In genomic region chrX:119614776-119615175, GRCh38 we compare ENCODE assay signal across 18 cellular contexts. TPM values are rescaled to one million over a fixed set of nuclear protein-coding genes. Genes with fewer than 3 reads are reported as not detected.
A peak's percentile ranks its signal among the peaks of the same experiment; 100 is the strongest.
DNase-seq lines count a peak whose midpoint lies in the region; ATAC-seq, FAIRE-seq and TF ChIP-seq lines count a peak whose summit lies in the region.
"Had no signal": no experiment of that assay in that cellular context is flagged by ENCODE, and none has a peak within 500 bp of the region (broad histone marks: within the 10 kb centered on the region; RNA-seq: fewer than 3 reads in every experiment).

No MANE protein-coding gene starts in this region.

- H3K4me3 Mint-ChIP-seq in T-helper 17 cell = no peak overlapping the region
- H3K4me3 Mint-ChIP-seq in GM23338 = no peak overlapping the region
- H3K4me3 Mint-ChIP-seq: CD14-positive monocyte; CD8-positive, alpha-beta T cell; HFFc6 had no signal

- peaks cover 3% of the 10 kb centered on the region for H3K36me3 Mint-ChIP-seq in T-helper 17 cell (ENCODE audit: low read depth)
- no peaks in the 10 kb centered on the region for H3K36me3 Mint-ChIP-seq in GM23338 (ENCODE audit: low read depth)

- H3K9me3 Mint-ChIP-seq in GM23338 = no peaks in the 10 kb centered on the region
- H3K9me3 Mint-ChIP-seq: CD14-positive monocyte; CD8-positive, alpha-beta T cell; HFFc6 had no signal

- H3K9ac ChIP-seq in HepG2 (ENCODE audit: insufficient read depth, low read depth, low read length) = no peak overlapping the region
- H3K9ac ChIP-seq in DND-41 (ENCODE audit: low read depth, low read length) = no peak overlapping the region
- H3K9ac ChIP-seq: BLaER1 had no signal

- H3F3A ChIP-seq in GM23338 (replicated peaks; ENCODE audit: low read depth) = no peaks in the 10 kb centered on the region

- H3K27ac Mint-ChIP-seq in T-helper 17 cell = peak overlapping the region; percentile 21
- H3K27ac Mint-ChIP-seq in GM23338 = no peak overlapping the region
- H3K27ac Mint-ChIP-seq: CD8-positive, alpha-beta T cell; HFFc6 had no signal

- no peak for TF ChIP-seq RAD21 in HepG2 (CRISPR knock-in tag; IDR thresholded peaks at IDR 0.05)

- H3K27me3 ChIP-seq in HepG2 (ENCODE audit: control insufficient read depth in 1 of 2, insufficient read depth in 2 of 2, low read length in 2 of 2) (no peaks in the 10 kb centered on the region), right lobe of liver (no peaks in the 10 kb centered on the region), DND-41 (ENCODE audit: insufficient read depth, low read length, poor library complexity) (no peaks in the 10 kb centered on the region), GM23338 (ENCODE audit: insufficient read depth) (no peaks in the 10 kb centered on the region)
- H3K27me3 ChIP-seq: BLaER1 had no signal

- TF ChIP-seq CTCF in HepG2 (CRISPR knock-in tag; IDR thresholded peaks at IDR 0.05) (no peak), right lobe of liver (IDR thresholded peaks at IDR 0.05) (no peak), DND-41 (IDR thresholded peaks at IDR 0.05; ENCODE audit: borderline replicate concordance, extremely low read depth, low read length, poor library complexity, severe bottlenecking) (no peak), GM23338 (conservative IDR thresholded peaks at IDR 0.05; ENCODE audit: low read depth in 2 of 2) (no peak)

- intact Hi-C loops in HepG2 (cut with micrococcal nuclease; ENCODE audit: unreplicated experiment) (no loop called here), right lobe of liver (cut with DNase I) (no loop called here)

- no peak overlapping the region for H2AFZ ChIP-seq in HepG2 (ENCODE audit: low read length)
- no peak overlapping the region for H2AFZ ChIP-seq in DND-41 (ENCODE audit: low read depth, low read length)
- H2AFZ ChIP-seq in GM23338 = no peak overlapping the region

- ATAC-seq in HepG2 = no peak
- ATAC-seq in right lobe of liver = no peak
- peak; percentile 36; the same call in 2 of the 3 replicates for ATAC-seq in DND-41 (ENCODE audit: insufficient read depth, low read depth)
- ATAC-seq in T-helper 17 cell = no peak
- ATAC-seq in GM23338 = no peak
- no peak for ATAC-seq in HG02840 (IDR thresholded peaks at IDR 0.05; ENCODE audit: low FRiP score, unreplicated experiment)
- ATAC-seq: CD8-positive, alpha-beta T cell; HCT116 had no signal

- H3K27ac ChIP-seq in HepG2 (ENCODE audit: extremely low read length, insufficient read depth, low read length) (no peak overlapping the region), right lobe of liver (no peak overlapping the region), DND-41 (ENCODE audit: low read length) (no peak overlapping the region), GM23338 (ENCODE audit: low read depth) (no peak overlapping the region)
- H3K27ac ChIP-seq: BLaER1 had no signal

- TF ChIP-seq POLR2A in HepG2 (IDR thresholded peaks at IDR 0.05; ENCODE audit: insufficient read depth in 1 of 2, low read depth in 2 of 2, low read length in 2 of 2) = no peak
- TF ChIP-seq POLR2A in right lobe of liver (IDR thresholded peaks at IDR 0.05) = no peak

- H3K9me3 ChIP-seq in HepG2 (ENCODE audit: low read length) (no peaks in the 10 kb centered on the region), right lobe of liver (no peaks in the 10 kb centered on the region), DND-41 (ENCODE audit: insufficient read depth, low read length, severe bottlenecking) (no peaks in the 10 kb centered on the region), T-helper 17 cell (ENCODE audit: control insufficient read depth, low read length, poor library complexity, severe bottlenecking) (no peaks in the 10 kb centered on the region)
- H3K9me3 ChIP-seq: BLaER1 had no signal

- 65% methylated on average over 12 of the region's 13 CpGs for WGBS in HepG2 (ENCODE audit: low lambda C conversion rate)
- WGBS in right lobe of liver (ENCODE audit: insufficient coverage, low coverage, low lambda C conversion rate, missing lambda C conversion rate) = 78% methylated on average over 13 of the region's 13 CpGs

- H3K4me1 ChIP-seq in HepG2 (ENCODE audit: insufficient read depth, low read length) = no peaks in the 10 kb centered on the region
- no peaks in the 10 kb centered on the region for H3K4me1 ChIP-seq in right lobe of liver
- 0 out of 2 replicates have a peak, but pooled peaks cover 3% of the 10 kb centered on the region for H3K4me1 ChIP-seq in DND-41 (ENCODE audit: insufficient read depth, low read length)
- peaks cover 27% of the 10 kb centered on the region for H3K4me1 ChIP-seq in GM23338 (ENCODE audit: insufficient read depth)

- no peak for FAIRE-seq in HepG2 (lab: Jason Lieb, UNC)

- CTCF ChIA-PET in HepG2 (lab: Yijun Ruan, JAX; ENCODE audit: low intra/inter-chr PET ratio, low total read pairs) = no interaction called here

- POLR2A ChIA-PET in HepG2 (lab: Yijun Ruan, JAX) = no interaction called here

- no TSS peak for BruUV-seq in HepG2 (replicated peaks; lab: Mats Ljungman, UMichigan)

- no peaks in the 10 kb centered on the region for H4K20me1 ChIP-seq in HepG2 (ENCODE audit: insufficient read depth, low read length)
- no peaks in the 10 kb centered on the region for H4K20me1 ChIP-seq in DND-41 (ENCODE audit: insufficient read depth, low read length)
- no peaks in the 10 kb centered on the region for H4K20me1 ChIP-seq in GM23338 (replicated peaks; ENCODE audit: insufficient read depth)

- H3K27me3 Mint-ChIP-seq in T-helper 17 cell (no peaks in the 10 kb centered on the region), GM23338 (ENCODE audit: insufficient read depth, low read depth, poor library complexity) (peaks cover 2% of the 10 kb centered on the region)

- H3K36me3 ChIP-seq in HepG2 (replicated peaks in 1 of 2; ENCODE audit: control insufficient read depth in 1 of 2, insufficient read depth in 2 of 2, low read length in 2 of 2) (no peaks in the 10 kb centered on the region), right lobe of liver (no peaks in the 10 kb centered on the region), DND-41 (ENCODE audit: insufficient read depth, low read length) (peaks cover 12% of the 10 kb centered on the region; the same call in 1 of the 2 replicates), GM23338 (ENCODE audit: insufficient read depth) (no peaks in the 10 kb centered on the region)
- H3K36me3 ChIP-seq: BLaER1 had no signal

- no peak overlapping the region for H3K4me3 ChIP-seq in HepG2 (replicated peaks in 1 of 3; ENCODE audit: insufficient read depth in 1 of 3, low read depth in 2 of 3, low read length in 3 of 3)
- no peak overlapping the region for H3K4me3 ChIP-seq in right lobe of liver
- no peak overlapping the region for H3K4me3 ChIP-seq in DND-41 (ENCODE audit: low read depth in 1 of 2, low read length in 2 of 2)
- no peak overlapping the region for H3K4me3 ChIP-seq in GM23338
- H3K4me3 ChIP-seq: BLaER1 had no signal

- DNase-seq in HepG2 (ENCODE audit: low spot score) (no peak), right lobe of liver (no peak), DND-41 (no peak), T-helper 17 cell (no peak), GM23338 (ENCODE audit: low spot score) (no peak), GDM1 (lab: John Stamatoyannopoulos, UW) (no peak)
- DNase-seq: 8988T; Calu3; CD8-positive, alpha-beta T cell; DMS79 treated with DMSO at 0.1 percent for 48 hours; EL; GOT3; H7; HFFc6 had no signal

- no peaks in the 10 kb centered on the region for H3K9me2 ChIP-seq in GM23338 (ENCODE audit: insufficient read depth)

- in situ Hi-C loops in HepG2 (cut with HindIII; ENCODE audit: extremely low pct_ligation_motif_present, low pct_unique_long_range_greater_than_20kb) = no loop called here

- TF ChIP-seq EP300 in HepG2 (IDR thresholded peaks at IDR 0.05; ENCODE audit: low read depth in 2 of 2, low read length in 2 of 2) (no peak), HepG2 (CRISPR knock-in tag; IDR thresholded peaks at IDR 0.05; ENCODE audit: borderline replicate concordance) (no peak)

- H3K4me2 ChIP-seq in HepG2 (ENCODE audit: low read depth, low read length) = no peak overlapping the region
- no peak overlapping the region for H3K4me2 ChIP-seq in DND-41 (ENCODE audit: insufficient read depth, low read length)
- H3K4me2 ChIP-seq in GM23338 = no peak overlapping the region
- H3K4me2 ChIP-seq: BLaER1 had no signal

- no peaks in the 10 kb centered on the region for H3K79me2 ChIP-seq in HepG2 (ENCODE audit: insufficient read depth, low read length)
- no peaks in the 10 kb centered on the region for H3K79me2 ChIP-seq in DND-41 (ENCODE audit: insufficient read depth, low read length)
- H3K79me2 ChIP-seq in GM23338 (replicated peaks; ENCODE audit: insufficient read depth) = no peaks in the 10 kb centered on the region

- H3K4me1 Mint-ChIP-seq in T-helper 17 cell (peaks cover 10% of the 10 kb centered on the region), GM23338 (peaks cover 37% of the 10 kb centered on the region)

RNA-seq across cellular contexts. Expression of gene NKRF, which starts 8.6 kb away (rescaled TPM):
- total RNA-seq in HepG2 (2016; rRNA removed; fragmentation: Illumina TruSeq; extraction: Trizol) (6.0 and 12.2 TPM in 2 replicates), right lobe of liver (1 to 10 TPM; 3.0 to 4.4 (median 4.0) TPM), T-helper 17 cell (10 to 100 TPM in 1 of 2 donors, 1 to 10 TPM in 1; 9.9 to 10.8 TPM)
- total RNA-seq in HepG2 (2016; cell fraction: cytosol; rRNA removed; fragmentation: Illumina TruSeq; extraction: Trizol; ENCODE audit: low read depth) = 0.51 and 0.79 TPM in 2 replicates
- 6.2 and 11.8 TPM in 2 replicates for total RNA-seq in HepG2 (2016; cell fraction: insoluble cytoplasmic fraction; rRNA removed; fragmentation: Illumina TruSeq; extraction: Trizol)
- 3.2 and 3.5 TPM in 2 replicates for total RNA-seq in HepG2 (2016; cell fraction: membrane; rRNA removed; fragmentation: Illumina TruSeq; extraction: Trizol)
- total RNA-seq in HepG2 (2016; cell fraction: nucleus; rRNA removed; fragmentation: Illumina TruSeq; extraction: Trizol) = 7.9 and 9.5 TPM in 2 replicates
- polyA plus RNA-seq in HepG2 (2011; rRNA removed) (2.9 and 3.3 TPM in 2 replicates), GM23338 (2016; fragmentation: Nextera tagmentation; extraction: Ambion mirVana) (6.3 and 6.8 TPM in 2 replicates)
- polyA plus RNA-seq in HepG2 (2011; cell fraction: cytosol; rRNA removed) = 1.7 and 2.7 TPM in 2 replicates
- 3.1 and 3.2 TPM in 2 replicates for polyA plus RNA-seq in HepG2 (2011; cell fraction: nucleus; rRNA removed)
- 6.7 and 8.1 TPM in 2 replicates for polyA plus RNA-seq in HepG2 (2012)
- 0.48 and 0.50 TPM in 2 replicates for polyA plus RNA-seq in HepG2 (2016; cell fraction: cytosol; fragmentation: Illumina TruSeq; extraction: Trizol; ENCODE audit: low read depth)
- polyA plus RNA-seq in HepG2 (2016; cell fraction: insoluble cytoplasmic fraction; fragmentation: Illumina TruSeq; extraction: Trizol; ENCODE audit: low read depth) = 10.8 and 11.1 TPM in 2 replicates
- polyA plus RNA-seq in HepG2 (2016; cell fraction: membrane; fragmentation: Illumina TruSeq; extraction: Trizol; ENCODE audit: low read depth) = 1.5 and 2.1 TPM in 2 replicates
- 10.9 and 13.0 TPM in 2 replicates for polyA plus RNA-seq in HepG2 (2016; cell fraction: nucleus; fragmentation: Illumina TruSeq; extraction: Trizol; ENCODE audit: insufficient read depth, low read depth)
- polyA minus RNA-seq in HepG2 (2011; rRNA and poly(A)+ RNA removed; ENCODE audit: low replicate concordance) = 3.8 and 8.4 TPM in 2 replicates
- polyA minus RNA-seq in HepG2 (2011; cell fraction: cytosol; rRNA and poly(A)+ RNA removed) = 5.5 and 6.5 TPM in 2 replicates
- polyA minus RNA-seq in HepG2 (2011; cell fraction: nucleus; rRNA and poly(A)+ RNA removed) = 7.2 and 9.7 TPM in 2 replicates
- total RNA-seq in GM23338 (2014; rRNA removed; shearing (Covaris generic)) = 10.9 and 11.6 TPM in 2 replicates

RNA-seq across cellular contexts. Expression of gene UBE2A, which starts 40.4 kb away (rescaled TPM):
- total RNA-seq in HepG2 (2016; rRNA removed; fragmentation: Illumina TruSeq; extraction: Trizol) (17.0 and 22.0 TPM in 2 replicates), right lobe of liver (10 to 100 TPM; 11.9 to 20.4 (median 16.2) TPM), T-helper 17 cell (10 to 100 TPM; 75.3 to 87.2 TPM)
- total RNA-seq in HepG2 (2016; cell fraction: cytosol; rRNA removed; fragmentation: Illumina TruSeq; extraction: Trizol; ENCODE audit: low read depth) = 4.3 and 5.1 TPM in 2 replicates
- total RNA-seq in HepG2 (2016; cell fraction: insoluble cytoplasmic fraction; rRNA removed; fragmentation: Illumina TruSeq; extraction: Trizol) = 21.6 and 22.4 TPM in 2 replicates
- 15.3 and 15.9 TPM in 2 replicates for total RNA-seq in HepG2 (2016; cell fraction: membrane; rRNA removed; fragmentation: Illumina TruSeq; extraction: Trizol)
- 24.1 and 26.3 TPM in 2 replicates for total RNA-seq in HepG2 (2016; cell fraction: nucleus; rRNA removed; fragmentation: Illumina TruSeq; extraction: Trizol)
- polyA plus RNA-seq in HepG2 (2011; rRNA removed) (24.8 and 30.5 TPM in 2 replicates), GM23338 (2016; fragmentation: Nextera tagmentation; extraction: Ambion mirVana) (75.9 and 77.8 TPM in 2 replicates)
- 15.2 and 16.7 TPM in 2 replicates for polyA plus RNA-seq in HepG2 (2011; cell fraction: cytosol; rRNA removed)
- 24.2 and 31.0 TPM in 2 replicates for polyA plus RNA-seq in HepG2 (2011; cell fraction: nucleus; rRNA removed)
- polyA plus RNA-seq in HepG2 (2012) = 23.5 and 26.3 TPM in 2 replicates
- polyA plus RNA-seq in HepG2 (2016; cell fraction: cytosol; fragmentation: Illumina TruSeq; extraction: Trizol; ENCODE audit: low read depth) = 6.0 and 9.4 TPM in 2 replicates
- polyA plus RNA-seq in HepG2 (2016; cell fraction: insoluble cytoplasmic fraction; fragmentation: Illumina TruSeq; extraction: Trizol; ENCODE audit: low read depth) = 43.0 and 43.9 TPM in 2 replicates
- polyA plus RNA-seq in HepG2 (2016; cell fraction: membrane; fragmentation: Illumina TruSeq; extraction: Trizol; ENCODE audit: low read depth) = 13.2 and 16.4 TPM in 2 replicates
- polyA plus RNA-seq in HepG2 (2016; cell fraction: nucleus; fragmentation: Illumina TruSeq; extraction: Trizol; ENCODE audit: insufficient read depth, low read depth) = 51.7 and 52.4 TPM in 2 replicates
- 5.4 and 23.0 TPM in 2 replicates for polyA minus RNA-seq in HepG2 (2011; rRNA and poly(A)+ RNA removed; ENCODE audit: low replicate concordance)
- polyA minus RNA-seq in HepG2 (2011; cell fraction: cytosol; rRNA and poly(A)+ RNA removed) = 14.6 and 15.2 TPM in 2 replicates
- polyA minus RNA-seq in HepG2 (2011; cell fraction: nucleus; rRNA and poly(A)+ RNA removed) = 29.0 and 32.7 TPM in 2 replicates
- 38.6 and 41.4 TPM in 2 replicates for total RNA-seq in GM23338 (2014; rRNA removed; shearing (Covaris generic))

RNA-seq across cellular contexts. Expression of gene STEEP1, which starts 49.6 kb away (rescaled TPM):
- total RNA-seq in HepG2 (2016; rRNA removed; fragmentation: Illumina TruSeq; extraction: Trizol) = 23.1 and 37.7 TPM in 2 replicates
- total RNA-seq in HepG2 (2016; cell fraction: cytosol; rRNA removed; fragmentation: Illumina TruSeq; extraction: Trizol; ENCODE audit: low read depth) = 3.5 and 6.3 TPM in 2 replicates
- 24.8 and 38.3 TPM in 2 replicates for total RNA-seq in HepG2 (2016; cell fraction: insoluble cytoplasmic fraction; rRNA removed; fragmentation: Illumina TruSeq; extraction: Trizol)
- 6.4 and 8.8 TPM in 2 replicates for total RNA-seq in HepG2 (2016; cell fraction: membrane; rRNA removed; fragmentation: Illumina TruSeq; extraction: Trizol)
- total RNA-seq in HepG2 (2016; cell fraction: nucleus; rRNA removed; fragmentation: Illumina TruSeq; extraction: Trizol) = 12.4 and 12.7 TPM in 2 replicates
- polyA plus RNA-seq in HepG2 (2011; rRNA removed) = 7.7 and 8.6 TPM in 2 replicates
- 5.8 and 8.6 TPM in 2 replicates for polyA plus RNA-seq in HepG2 (2011; cell fraction: cytosol; rRNA removed)
- polyA plus RNA-seq in HepG2 (2011; cell fraction: nucleus; rRNA removed) = 5.0 and 6.6 TPM in 2 replicates
- 11.1 and 14.4 TPM in 2 replicates for polyA plus RNA-seq in HepG2 (2012)
- polyA plus RNA-seq in HepG2 (2016; cell fraction: cytosol; fragmentation: Illumina TruSeq; extraction: Trizol; ENCODE audit: low read depth) = 1.9 and 2.4 TPM in 2 replicates
- polyA plus RNA-seq in HepG2 (2016; cell fraction: insoluble cytoplasmic fraction; fragmentation: Illumina TruSeq; extraction: Trizol; ENCODE audit: low read depth) = 29.0 and 34.7 TPM in 2 replicates
- 4.7 and 5.8 TPM in 2 replicates for polyA plus RNA-seq in HepG2 (2016; cell fraction: membrane; fragmentation: Illumina TruSeq; extraction: Trizol; ENCODE audit: low read depth)
- polyA plus RNA-seq in HepG2 (2016; cell fraction: nucleus; fragmentation: Illumina TruSeq; extraction: Trizol; ENCODE audit: insufficient read depth, low read depth) = 17.2 and 17.7 TPM in 2 replicates
- 10.0 and 27.2 TPM in 2 replicates for polyA minus RNA-seq in HepG2 (2011; rRNA and poly(A)+ RNA removed; ENCODE audit: low replicate concordance)
- 6.5 and 7.5 TPM in 2 replicates for polyA minus RNA-seq in HepG2 (2011; cell fraction: cytosol; rRNA and poly(A)+ RNA removed)
- 10.2 and 11.1 TPM in 2 replicates for polyA minus RNA-seq in HepG2 (2011; cell fraction: nucleus; rRNA and poly(A)+ RNA removed)
- total RNA-seq in right lobe of liver = 10 to 100 TPM in 2 of 6 experiments, 1 to 10 TPM in 4; 4.5 to 13.9 (median 7.1) TPM
- total RNA-seq in T-helper 17 cell = 10 to 100 TPM; 21.3 to 23.8 TPM
- total RNA-seq in GM23338 (2014; rRNA removed; shearing (Covaris generic)) = 42.3 and 44.3 TPM in 2 replicates
- polyA plus RNA-seq in GM23338 (2016; fragmentation: Nextera tagmentation; extraction: Ambion mirVana) = 15.9 and 16.6 TPM in 2 replicates
